Comparison of ENCODE assay signal across 16 cellular contexts in genomic region chr12:2647186-2647585, GRCh38.
DNase-seq lines count a peak whose midpoint lies in the region; ATAC-seq and TF ChIP-seq lines count a peak whose summit lies in the region.
"Had no signal": no experiment of that assay in that cellular context is flagged by ENCODE, and none has a peak within 500 bp of the region (broad histone marks: within the 10 kb centered on the region; RNA-seq: fewer than 3 reads in every experiment).

No MANE protein-coding gene starts in this region.

- TF ChIP-seq CTCF in GM13977 (IDR thresholded peaks at IDR 0.05; ENCODE audit: extremely low read depth, insufficient read depth, missing control alignments): no peak

- DNase-seq in mesenteric fat pad (ENCODE audit: low spot score) (peak; percentile 49), GM13977 (ENCODE audit: low spot score) (no peak), T1000 (lab: John Stamatoyannopoulos, UW) (no peak)
- DNase-seq: BE2C; CD4-positive, alpha-beta memory T cell; DMS153; DMS79 treated with DMSO at 0.1 percent for 48 hours; EL; GDM1; HCEC 1CT; HFFc6 had no signal

- no peak for ATAC-seq in HG02763 (IDR thresholded peaks at IDR 0.05; ENCODE audit: unreplicated experiment)
- ATAC-seq: A549 had no signal

- peak overlapping the region; percentile 39 for H3K27ac ChIP-seq in cingulate gyrus (ENCODE audit: low read depth, low read length)
- peak overlapping the region; percentile 41 for H3K27ac ChIP-seq in temporal lobe (ENCODE audit: low read depth, low read length)
- H3K27ac ChIP-seq: A549, C4-2B had no signal

- in situ Hi-C loops in GM13977 (cut with MboI; ENCODE audit: low pct_unique_long_range_greater_than_20kb, low sequenced_read_pairs, unreplicated experiment): no loop called here
